19 cellular contexts compared by ENCODE assay signal in genomic region chr10:119669975-119670640, GRCh38. TPM values are rescaled to one million over a fixed set of nuclear protein-coding genes. Genes with fewer than 3 reads are reported as not detected.
DNase-seq lines count a peak whose midpoint lies in the region; ATAC-seq, FAIRE-seq and TF ChIP-seq lines count a peak whose summit lies in the region.
"Had no signal": no experiment of that assay in that cellular context is flagged by ENCODE, and none has a peak within 500 bp of the region (broad histone marks: within the 10 kb centered on the region; RNA-seq: fewer than 3 reads in every experiment).

No MANE protein-coding gene starts in this region.

- no peaks in the 10 kb centered on the region for H3K9me3 Mint-ChIP-seq in MCF 10A (ENCODE audit: unreplicated experiment)
- H3K9me3 Mint-ChIP-seq: CD4-positive, alpha-beta memory T cell; natural killer cell had no signal

- H3K9me3 ChIP-seq in kidney (ENCODE audit: control insufficient read depth in 1 of 2, low read length in 2 of 2) (no peaks in the 10 kb centered on the region), thyroid gland (no peaks in the 10 kb centered on the region)

- H3K4me3 ChIP-seq in kidney (ENCODE audit: low read length in 2 of 2): no peak overlapping the region
- no peak overlapping the region for H3K4me3 ChIP-seq in thyroid gland (replicated peaks in 1 of 3)
- H3K4me3 ChIP-seq: lung had no signal

- peaks cover 38 to 41% of the 10 kb centered on the region in 2 donors for H3K4me1 ChIP-seq in kidney (ENCODE audit: control insufficient read depth in 1 of 2, insufficient read depth in 1 of 2, low read depth in 1 of 2, low read length in 2 of 2)
- H3K4me1 ChIP-seq in thyroid gland: peaks cover 37 to 50% of the 10 kb centered on the region in 2 donors

- DNase-seq in DMS53 (lab: John Stamatoyannopoulos, UW) (peak; percentile 53), DMS53 treated with DMSO at 0.1 percent for 48 hours (lab: John Stamatoyannopoulos, UW; ENCODE audit: unreplicated experiment) (no peak), MCF 10A (ENCODE audit: unreplicated experiment) (no peak), kidney (peak; percentile 76), thyroid gland (peak; percentile 94 to 95), COR-L47 (lab: John Stamatoyannopoulos, UW) (no peak)
- DNase-seq: 8988T; activated CD4-positive, CD25-positive, alpha-beta regulatory T cell treated with anti-CD3 and anti-CD28 coated beads, Interleukin-2, amount 50 U/mL, for 72 hours; activated CD8-positive, alpha-beta memory T cell treated with anti-CD3 and anti-CD28 coated beads, Interleukin-2, amount 10 ng/mL, durations not matched to agents 7 days and 5 days; CD4-positive, alpha-beta memory T cell; effector CD4-positive, alpha-beta T cell; H7; natural killer cell; SHP77; stimulated activated CD4-positive, alpha-beta T cell treated with anti-CD3 and anti-CD28 coated beads, Interleukin-2, amount 100 ng/mL, for 24 hours had no signal

- no peaks in the 10 kb centered on the region for H3K27me3 ChIP-seq in thyroid gland

- POLR2A ChIA-PET in MCF 10A (lab: Yijun Ruan, JAX): interaction anchor here (1.0 to 22.3 kb wide), 4 partner anchors 11 to 190 kb away, joined by 3 to 752 read pairs (median 30); partner anchors contain the start of genes BAG3 and INPP5F

- peak overlapping the region in 1 of 2 donors; percentile 36 for H3K9ac ChIP-seq in kidney (ENCODE audit: low read length in 2 of 2)

- no TSS peak for BruUV-seq in MCF 10A (replicated peaks; lab: Mats Ljungman, UMichigan)

- TF ChIP-seq CTCF in MCF 10A (IDR thresholded peaks at IDR 0.05; ENCODE audit: unreplicated experiment) (no peak), kidney (IDR thresholded peaks at IDR 0.05; ENCODE audit: borderline replicate concordance, extremely low read depth, insufficient read depth) (no peak), thyroid gland (IDR thresholded peaks at IDR 0.05) (no peak)

- no peak for FAIRE-seq in kidney (lab: Jason Lieb, UNC)
- FAIRE-seq: G401.6 had no signal

- H3K4me1 Mint-ChIP-seq in MCF 10A (ENCODE audit: insufficient read depth, unreplicated experiment): peaks cover 39% of the 10 kb centered on the region

- H3K4me3 Mint-ChIP-seq in MCF 10A (ENCODE audit: unreplicated experiment): peak overlapping the region; percentile 5
- H3K4me3 Mint-ChIP-seq: activated CD8-positive, alpha-beta memory T cell treated with anti-CD3 and anti-CD28 coated beads, Interleukin-2, amount 10 ng/mL, durations not matched to agents 7 days and 5 days; CD4-positive, alpha-beta memory T cell; natural killer cell had no signal

- CTCF ChIA-PET in MCF 10A (lab: Yijun Ruan, JAX): interaction anchor here (0.7 to 1.6 kb wide), 4 partner anchors 12 to 62 kb away, joined by 3 to 9 read pairs (median 4); no protein-coding TSS in a partner anchor

- 54 to 55% methylated on average over 7 to 10 of the region's 18 CpGs for WGBS in thyroid gland, 2 donors

- ATAC-seq in HG02981 (IDR thresholded peaks at IDR 0.05; ENCODE audit: unreplicated experiment): no peak
- ATAC-seq in HG02623 (IDR thresholded peaks at IDR 0.05; ENCODE audit: unreplicated experiment): no peak
- ATAC-seq: activated CD8-positive, alpha-beta memory T cell treated with anti-CD3 and anti-CD28 coated beads, Interleukin-2, amount 10 ng/mL, durations not matched to agents 7 days and 5 days; natural killer cell had no signal

- H3K27ac ChIP-seq in kidney (ENCODE audit: low read depth in 2 of 2, low read length in 2 of 2): peak overlapping the region in 1 of 2 donors; percentile 88
- H3K27ac ChIP-seq in thyroid gland: peak overlapping the region; percentile 54 to 62 (median 56)

- H3K36me3 ChIP-seq in kidney (ENCODE audit: control insufficient read depth in 1 of 2, insufficient read depth in 2 of 2, low read length in 2 of 2) (peaks cover 35 to 38% of the 10 kb centered on the region in 2 donors), thyroid gland (peaks cover 46 to 50% of the 10 kb centered on the region in 2 donors)

- peak overlapping the region; percentile 19 for H3K27ac Mint-ChIP-seq in MCF 10A (ENCODE audit: low read depth, unreplicated experiment)
- H3K27ac Mint-ChIP-seq: activated CD8-positive, alpha-beta memory T cell treated with anti-CD3 and anti-CD28 coated beads, Interleukin-2, amount 10 ng/mL, durations not matched to agents 7 days and 5 days; natural killer cell had no signal

- H3K27me3 Mint-ChIP-seq in MCF 10A (ENCODE audit: insufficient read depth, unreplicated experiment): no peaks in the 10 kb centered on the region
- H3K27me3 Mint-ChIP-seq: activated CD8-positive, alpha-beta memory T cell treated with anti-CD3 and anti-CD28 coated beads, Interleukin-2, amount 10 ng/mL, durations not matched to agents 7 days and 5 days; CD4-positive, alpha-beta memory T cell had no signal

- peak in 1 of 2 donors; percentile 44 for TF ChIP-seq POLR2A in thyroid gland (IDR thresholded peaks at IDR 0.05)

- intact Hi-C loops in MCF 10A (cut with micrococcal nuclease) (no loop called here), kidney (cut with DNase I) (no loop called here), thyroid gland (cut with DNase I) (no loop called here)

- H3K36me3 Mint-ChIP-seq in MCF 10A (ENCODE audit: insufficient read depth, unreplicated experiment): peaks cover 50% of the 10 kb centered on the region
- H3K36me3 Mint-ChIP-seq: natural killer cell had no signal

RNA-seq across cellular contexts. Expression of gene BAG3, which starts 18.9 kb away (rescaled TPM):
- total RNA-seq in MCF 10A (2022): 53.7 and 55.2 TPM in 2 replicates
- total RNA-seq in kidney: 42.0 TPM
- 54.9 TPM for polyA plus RNA-seq in kidney (ENCODE audit: insufficient read depth, low read depth, low replicate concordance)
- 10 to 100 TPM; 26.6 to 46.6 (median 38.0) TPM for total RNA-seq in thyroid gland

RNA-seq across cellular contexts. Expression of gene INPP5F, which starts 55.7 kb away (rescaled TPM):
- total RNA-seq in MCF 10A (2022): 10.3 and 14.9 TPM in 2 replicates
- total RNA-seq in kidney: 17.5 TPM
- polyA plus RNA-seq in kidney (ENCODE audit: insufficient read depth, low read depth, low replicate concordance): 16.4 TPM
- total RNA-seq in thyroid gland: 10 to 100 TPM; 12.6 to 14.9 (median 13.4) TPM

Comparison
In these comparisons a context has a peak if more than half of its experiments do, and no peak if none do; other contexts are left out.
1. DNase-seq: peak in DMS53 (single experiment), kidney (single experiment) and thyroid gland (2 of 2); none in DMS53 treated with DMSO at 0.1 percent for 48 hours (single experiment), MCF 10A (single experiment) and COR-L47 (single experiment).